8 cellular contexts compared by ENCODE assay signal in genomic region chr1:177181631-177182291, GRCh38. TPM values are rescaled to one million over a fixed set of nuclear protein-coding genes. Genes with fewer than 3 reads are reported as not detected.
DNase-seq lines count a peak whose midpoint lies in the region; ATAC-seq, FAIRE-seq and TF ChIP-seq lines count a peak whose summit lies in the region.

No MANE protein-coding gene starts in this region.

- peak; percentile 60 for TF ChIP-seq RAD21 in Ishikawa (IDR thresholded peaks at IDR 0.05; ENCODE audit: low read depth)
- peak; percentile 42 to 59 for TF ChIP-seq RAD21 in K562 (CRISPR knock-in tag; conservative IDR thresholded peaks at IDR 0.05 in 1 of 2, IDR thresholded peaks at IDR 0.05 in 1 of 2)

- H3K9me3 ChIP-seq in Panc1 (ENCODE audit: control insufficient read depth, insufficient read depth, low read depth, low read length) (no peaks in the 10 kb centered on the region), K562 (replicated peaks; ENCODE audit: control insufficient read depth, insufficient read depth, low read depth, low read length) (no peaks in the 10 kb centered on the region)

- H3K27me3 ChIP-seq in Panc1 (ENCODE audit: control insufficient read depth, insufficient read depth, low read length) (peaks cover 18% of the 10 kb centered on the region), K562 (ENCODE audit: control insufficient read depth in 2 of 2, insufficient read depth in 2 of 2, low read length in 2 of 2) (no peaks in the 10 kb centered on the region)

- intact Hi-C loops in Panc1 (cut with micrococcal nuclease; ENCODE audit: unreplicated experiment) (loop anchor here (2.0 to 10.0 kb wide), 2 partner anchors 283 to 603 kb away; no protein-coding TSS in a partner anchor), K562 (cut with micrococcal nuclease) (loop anchor here (1.0 kb wide), 2 partner anchors 232 to 284 kb away; no protein-coding TSS in a partner anchor)

- H3K27ac ChIP-seq in Panc1 (ENCODE audit: low read length): no peak overlapping the region
- no peak overlapping the region for H3K27ac ChIP-seq in K562 (ENCODE audit: extremely low read depth, low read depth, low read length)

- WGBS in K562 (ENCODE audit: insufficient coverage, low coverage, missing lambda C conversion rate): 1% methylated on average over 30 of the region's 32 CpGs

- H3K4me1 ChIP-seq in Panc1 (ENCODE audit: control insufficient read depth, insufficient read depth, low read length) (no peaks in the 10 kb centered on the region), K562 (replicated peaks in 1 of 2; ENCODE audit: control insufficient read depth in 2 of 2, insufficient read depth in 2 of 2, low read length in 2 of 2) (peaks cover 0 to 7% of the 10 kb centered on the region in 2 experiments; a peak in 2 of 5 replicates)

- peak; percentile 95 for ATAC-seq in GM21825 (IDR thresholded peaks at IDR 0.05; ENCODE audit: unreplicated experiment)
- peak; percentile 96 for ATAC-seq in Panc1
- peak; percentile 99 for ATAC-seq in K562

- POLR2A ChIA-PET in Panc1 (lab: Charles Lee) (no interaction called here), K562 (lab: Yijun Ruan, JAX) (no interaction called here)

- no peak overlapping the region for H2AFZ ChIP-seq in K562 (ENCODE audit: low read depth, low read length)

- BruUV-seq in Panc1 (replicated peaks; lab: Mats Ljungman, UMichigan) (no TSS peak), K562 (replicated peaks; lab: Mats Ljungman, UMichigan) (no TSS peak)

- peak; percentile 50 to 72 for DNase-seq in NCI-H446 (lab: John Stamatoyannopoulos, UW)
- DNase-seq in NCI-H446 treated with DMSO at 0.1 percent for 48 hours (lab: John Stamatoyannopoulos, UW): no peak
- peak; percentile 50 for DNase-seq in Panc1 (ENCODE audit: low read depth, low spot score)
- DNase-seq in K562 (ENCODE audit: extremely low read depth in 1 of 4, low spot score in 3 of 4): peak; percentile 77 to 85 (median 81)
- peak; percentile 87 for DNase-seq in iPS-NIHi7 (ENCODE audit: extremely low spot score)
- DNase-seq in stimulated activated CD4-positive, alpha-beta T cell treated with anti-CD3 and anti-CD28 coated beads, Interleukin-15, amount 100 ng/mL, for 24 hours: peak; percentile 60

- peak overlapping the region in 1 of 2 experiments; percentile 38; a peak in 2 of 4 replicates for H3K4me3 ChIP-seq in Panc1 (ENCODE audit: low read depth in 2 of 2, low read length in 2 of 2)
- no peak overlapping the region for H3K4me3 ChIP-seq in K562

- H3K36me3 ChIP-seq in Panc1 (ENCODE audit: control insufficient read depth, insufficient read depth, low read length) (no peaks in the 10 kb centered on the region), K562 (ENCODE audit: control insufficient read depth, insufficient read depth, low read length) (no peaks in the 10 kb centered on the region)

- CTCF ChIA-PET in Panc1 (lab: Charles Lee): interaction anchor here (0.6 to 0.7 kb wide), 2 partner anchors 158 to 159 kb away, joined by 3 to 8 read pairs; no protein-coding TSS in a partner anchor
- CTCF ChIA-PET in K562 (lab: Yijun Ruan, JAX; ENCODE audit: low intra/inter-chr PET ratio): interaction anchor here (1.8 kb wide), 1 partner anchor 284 kb away, joined by 10 read pairs; no protein-coding TSS in a partner anchor

- TF ChIP-seq POLR2A in K562 (conservative IDR thresholded peaks at IDR 0.05): no peak

- in situ Hi-C loops in Panc1 (cut with HindIII; ENCODE audit: low pct_unique_long_range_greater_than_20kb, low sequenced_read_pairs): no loop called here
- in situ Hi-C loops in K562 (cut with MboI): no loop called here

- H3K9me1 ChIP-seq in K562 (ENCODE audit: control insufficient read depth, insufficient read depth, low read length): no peaks in the 10 kb centered on the region

- no peaks in the 10 kb centered on the region for H4K20me1 ChIP-seq in K562 (replicated peaks; ENCODE audit: control insufficient read depth, insufficient read depth, low read length)

- TF ChIP-seq EP300 in Ishikawa (IDR thresholded peaks at IDR 0.05; ENCODE audit: borderline replicate concordance): no peak
- TF ChIP-seq EP300 in K562 (IDR thresholded peaks at IDR 0.05; ENCODE audit: low read length): no peak

- TF ChIP-seq CTCF in Panc1 (IDR thresholded peaks at IDR 0.05) (peak; percentile 90), K562 (IDR thresholded peaks at IDR 0.05 in 2 of 3, conservative IDR thresholded peaks at IDR 0.05 in 1 of 3; ENCODE audit: insufficient read depth in 2 of 3, low read depth in 1 of 3, low read length in 3 of 3) (peak; percentile 75 to 87 (median 81))

- FAIRE-seq in K562 (lab: Jason Lieb, UNC): peak; percentile 26

- no peak overlapping the region for H3K9ac ChIP-seq in K562 (ENCODE audit: insufficient read depth in 1 of 2, low read depth in 2 of 2, low read length in 2 of 2)

- H3K79me2 ChIP-seq in K562 (ENCODE audit: control insufficient read depth, insufficient read depth, low read length): no peaks in the 10 kb centered on the region

- peak overlapping the region; percentile 23; the same call in 1 of the 2 replicates for H3K4me2 ChIP-seq in K562 (ENCODE audit: insufficient read depth, low read length)

TF ChIP-seq in Ishikawa, 13 proteins besides CTCF, POLR2A, EP300 and RAD21:
- TF ChIP-seq TAF1 (IDR thresholded peaks at IDR 0.05; ENCODE audit: low read depth) (no peak), EGR1 (IDR thresholded peaks at IDR 0.05) (no peak), NFIC (IDR thresholded peaks at IDR 0.05) (no peak), ZBTB7A (IDR thresholded peaks at IDR 0.05; ENCODE audit: low read depth) (no peak)

TF ChIP-seq in K562, 482 proteins besides CTCF, POLR2A, EP300 and RAD21 (continues in another document):
- TF ChIP-seq MIER1 (IDR thresholded peaks at IDR 0.05; ENCODE audit: low read depth): no peak
- no peak for TF ChIP-seq NBN (IDR thresholded peaks at IDR 0.05; ENCODE audit: low read depth)
- TF ChIP-seq SRF (CRISPR knock-in tag; IDR thresholded peaks at IDR 0.05): no peak

RNA-seq across cellular contexts. Expression of gene BRINP2, which starts 11.0 kb away (rescaled TPM):
- total RNA-seq in Panc1 (2021; ENCODE audit: unreplicated experiment) (not detected), K562 (2014; rRNA removed) (not detected in 2 replicates), K562 (2014; rRNA removed; fragmentation: Illumina TruSeq; extraction: Trizol) (not detected in 2 replicates), K562 (2015; rRNA removed; fragmentation: Illumina TruSeq; extraction: Trizol) (not detected in 2 replicates), K562 (2021) (not detected in 2 replicates)
- not detected for polyA plus RNA-seq in Panc1 (2012; ENCODE audit: insufficient read length)
- total RNA-seq in K562 (2011; cell fraction: chromatin; rRNA removed; ENCODE audit: low replicate concordance): not detected in 2 replicates
- total RNA-seq in K562 (2011; cell fraction: nucleolus; rRNA removed): not detected in 2 replicates
- total RNA-seq in K562 (2011; cell fraction: nucleoplasm; rRNA removed): not detected in 2 replicates
- polyA plus RNA-seq in K562 (2011; rRNA removed) (not detected in 2 replicates), K562 (2014; fragmentation: Illumina TruSeq; extraction: Trizol) (not detected in 2 replicates), K562 (2014; fragmentation: Nextera tagmentation; extraction: Ambion mirVana) (not detected), K562 (2014; rRNA removed) (not detected in 2 replicates)
- polyA plus RNA-seq in K562 (2011; cell fraction: cytosol; rRNA removed): not detected in 2 replicates
- polyA plus RNA-seq in K562 (2011; cell fraction: nucleus; rRNA removed): not detected in 2 replicates
- polyA plus RNA-seq in K562 (2012): not detected in 2 replicates
- not detected in 2 replicates for polyA minus RNA-seq in K562 (2011; rRNA and poly(A)+ RNA removed)
- polyA minus RNA-seq in K562 (2011; cell fraction: cytosol; rRNA and poly(A)+ RNA removed): not detected in 2 replicates
- polyA minus RNA-seq in K562 (2011; cell fraction: nucleus; rRNA and poly(A)+ RNA removed): not detected in 2 replicates

RNA-seq across cellular contexts. Expression of gene ASTN1, which starts 17.2 kb away (rescaled TPM):
- 0.05 TPM for total RNA-seq in Panc1 (2021; ENCODE audit: unreplicated experiment)
- not detected for polyA plus RNA-seq in Panc1 (2012; ENCODE audit: insufficient read length)
- total RNA-seq in K562 (2011; cell fraction: chromatin; rRNA removed; ENCODE audit: low replicate concordance): 0.18 and 0.21 TPM in 2 replicates
- total RNA-seq in K562 (2011; cell fraction: nucleolus; rRNA removed): 0.13 and 0.33 TPM in 2 replicates
- total RNA-seq in K562 (2011; cell fraction: nucleoplasm; rRNA removed): 0.22 and 0.23 TPM in 2 replicates
- total RNA-seq in K562 (2014; rRNA removed): 0.05 and 0.33 TPM in 2 replicates
- 0.18 and 0.22 TPM in 2 replicates for total RNA-seq in K562 (2014; rRNA removed; fragmentation: Illumina TruSeq; extraction: Trizol)
- 0.15 and 0.18 TPM in 2 replicates for total RNA-seq in K562 (2015; rRNA removed; fragmentation: Illumina TruSeq; extraction: Trizol)
- 0.11 and 0.22 TPM in 2 replicates for total RNA-seq in K562 (2021)
- 0.01 and 0.08 TPM in 2 replicates for polyA plus RNA-seq in K562 (2011; rRNA removed)
- 0.03 and 0.18 TPM in 2 replicates for polyA plus RNA-seq in K562 (2011; cell fraction: cytosol; rRNA removed)
- polyA plus RNA-seq in K562 (2011; cell fraction: nucleus; rRNA removed): 0.01 and 0.10 TPM in 2 replicates
- 0.17 and 0.43 TPM in 2 replicates for polyA plus RNA-seq in K562 (2012)
- 0.14 and 0.16 TPM in 2 replicates for polyA plus RNA-seq in K562 (2014; fragmentation: Illumina TruSeq; extraction: Trizol)
- under 1 TPM; 0.15 to 0.22 TPM for polyA plus RNA-seq in K562 (2014; fragmentation: Nextera tagmentation; extraction: Ambion mirVana)
- 0.20 TPM in 2 replicates for polyA plus RNA-seq in K562 (2014; rRNA removed)
- polyA minus RNA-seq in K562 (2011; rRNA and poly(A)+ RNA removed): 0.03 TPM in 1 of 2 replicates, not detected in the other
- polyA minus RNA-seq in K562 (2011; cell fraction: cytosol; rRNA and poly(A)+ RNA removed): not detected in 2 replicates
- 0.13 TPM in 1 of 2 replicates, not detected in the other for polyA minus RNA-seq in K562 (2011; cell fraction: nucleus; rRNA and poly(A)+ RNA removed)
